Comparison of ENCODE assay signal across 9 cellular contexts in genomic region chr21:42234464-42235241, GRCh38. TPM values are rescaled to one million over a fixed set of nuclear protein-coding genes. Genes with fewer than 3 reads are reported as not detected.
DNase-seq lines count a peak whose midpoint lies in the region; ATAC-seq and TF ChIP-seq lines count a peak whose summit lies in the region.
"Had no signal": no experiment of that assay in that cellular context is flagged by ENCODE, and none has a peak within 500 bp of the region (broad histone marks: within the 10 kb centered on the region; RNA-seq: fewer than 3 reads in every experiment).

No MANE protein-coding gene starts in this region.

- CTCF ChIA-PET in activated CD4-positive, alpha-beta T cell treated with anti-CD3 and anti-CD28 coated beads, Interleukin-2, amount 10 ng/mL, durations not matched to agents 7 days and 5 days (lab: Charles Lee) = interaction anchor here (0.8 to 4.1 kb wide), 6 partner anchors 10 to 118 kb away, joined by 3 to 18 read pairs (median 4); no protein-coding TSS in a partner anchor

- TF ChIP-seq CTCF in GM23338 (conservative IDR thresholded peaks at IDR 0.05; ENCODE audit: low read depth in 2 of 2) (no peak), choroid plexus epithelial cell (conservative IDR thresholded peaks at IDR 0.05; ENCODE audit: low read depth, low read length) (no peak), liver (IDR thresholded peaks at IDR 0.05; ENCODE audit: low read depth, low read length, missing input control) (no peak)

- H3K36me3 Mint-ChIP-seq in GM23338 (ENCODE audit: low read depth) = no peaks in the 10 kb centered on the region
- peaks cover 12% of the 10 kb centered on the region for H3K36me3 Mint-ChIP-seq in activated CD4-positive, alpha-beta T cell treated with anti-CD3 and anti-CD28 coated beads, Interleukin-2, amount 10 ng/mL, durations not matched to agents 7 days and 5 days (ENCODE audit: low read depth)

- 0 out of 2 replicates have a peak, but pooled peaks cover 7% of the 10 kb centered on the region for H3F3A ChIP-seq in GM23338 (replicated peaks; ENCODE audit: low read depth)

- H4K20me1 ChIP-seq in GM23338 (replicated peaks; ENCODE audit: insufficient read depth) = 0 out of 2 replicates have a peak, but pooled peaks cover 5% of the 10 kb centered on the region

- DNase-seq in COLO668 (lab: John Stamatoyannopoulos, UW; ENCODE audit: unreplicated experiment) (peak; percentile 95), GM23338 (ENCODE audit: low spot score) (peak; percentile 86), NCI-H2171 (lab: John Stamatoyannopoulos, UW) (peak; percentile 78), choroid plexus epithelial cell (ENCODE audit: low read depth) (peak; percentile 59)
- DNase-seq in activated CD4-positive, alpha-beta T cell treated with anti-CD3 and anti-CD28 coated beads, Interleukin-2, amount 10 ng/mL, durations not matched to agents 7 days and 5 days = peak; percentile 79
- peak; percentile 58 to 82 for DNase-seq in stimulated activated CD4-positive, alpha-beta T cell treated with anti-CD3 and anti-CD28 coated beads, Interleukin-2, amount 100 ng/mL, for 48 hours

- WGBS in liver = 2% methylated on average over 73 of the region's 73 CpGs

- H3K4me2 ChIP-seq in GM23338 = peak overlapping the region; percentile 90

- peak overlapping the region; percentile 8 to 11 for H3K9ac ChIP-seq in liver (ENCODE audit: low read depth in 1 of 2, low read length in 2 of 2)

- H3K4me3 ChIP-seq in GM23338 = peak overlapping the region; percentile 65
- peak overlapping the region; percentile 37 for H3K4me3 ChIP-seq in choroid plexus epithelial cell (ENCODE audit: low read depth, low read length)
- peak overlapping the region; percentile 31 to 53 (median 43) for H3K4me3 ChIP-seq in liver (ENCODE audit: low read depth in 1 of 3, low read length in 3 of 3)

- H3K27ac ChIP-seq in GM23338 (ENCODE audit: low read depth) = no peak overlapping the region
- peak overlapping the region; percentile 58 to 73 for H3K27ac ChIP-seq in liver (ENCODE audit: low read depth in 1 of 2, low read length in 2 of 2)

- no peaks in the 10 kb centered on the region for H3K9me3 ChIP-seq in liver (ENCODE audit: control insufficient read depth in 4 of 4, low read length in 3 of 4)

- H3K27me3 ChIP-seq in GM23338 (ENCODE audit: insufficient read depth) (peaks cover 31% of the 10 kb centered on the region), liver (ENCODE audit: control insufficient read depth in 4 of 4, insufficient read depth in 4 of 4, low read length in 3 of 4) (no peaks in the 10 kb centered on the region)

- ATAC-seq in GM23338 (peak; percentile 84), HG02938 (IDR thresholded peaks at IDR 0.05; ENCODE audit: unreplicated experiment) (no peak)

- H2AFZ ChIP-seq in GM23338 = peak overlapping the region; percentile 91

- H3K4me3 Mint-ChIP-seq in GM23338 = peak overlapping the region; percentile 70
- peak overlapping the region; percentile 65 for H3K4me3 Mint-ChIP-seq in activated CD4-positive, alpha-beta T cell treated with anti-CD3 and anti-CD28 coated beads, Interleukin-2, amount 10 ng/mL, durations not matched to agents 7 days and 5 days

- H3K27me3 Mint-ChIP-seq in GM23338 (ENCODE audit: insufficient read depth, low read depth, poor library complexity) = peaks cover 18% of the 10 kb centered on the region
- H3K27me3 Mint-ChIP-seq in activated CD4-positive, alpha-beta T cell treated with anti-CD3 and anti-CD28 coated beads, Interleukin-2, amount 10 ng/mL, durations not matched to agents 7 days and 5 days = no peaks in the 10 kb centered on the region

- H3K9me2 ChIP-seq in GM23338 (ENCODE audit: insufficient read depth) = no peaks in the 10 kb centered on the region; the same call in 1 of the 2 replicates

- H3K4me1 ChIP-seq in GM23338 (ENCODE audit: insufficient read depth) = peaks cover 19% of the 10 kb centered on the region
- peaks cover 18 to 35% (median 27%) of the 10 kb centered on the region in 4 donors for H3K4me1 ChIP-seq in liver (ENCODE audit: control insufficient read depth in 4 of 4, insufficient read depth in 4 of 4, low read length in 3 of 4)

- POLR2A ChIA-PET in activated CD4-positive, alpha-beta T cell treated with anti-CD3 and anti-CD28 coated beads, Interleukin-2, amount 10 ng/mL, durations not matched to agents 7 days and 5 days (lab: Charles Lee) = interaction anchor here (1.1 kb wide), 1 partner anchor 14 kb away, joined by 5 read pairs; no protein-coding TSS in a partner anchor

- peaks cover 46% of the 10 kb centered on the region for H3K4me1 Mint-ChIP-seq in GM23338
- peaks cover 95% of the 10 kb centered on the region for H3K4me1 Mint-ChIP-seq in activated CD4-positive, alpha-beta T cell treated with anti-CD3 and anti-CD28 coated beads, Interleukin-2, amount 10 ng/mL, durations not matched to agents 7 days and 5 days

- H3K79me2 ChIP-seq in GM23338 (replicated peaks; ENCODE audit: insufficient read depth) = no peaks in the 10 kb centered on the region; the same call in 1 of the 2 replicates

- no peaks in the 10 kb centered on the region for H3K9me3 Mint-ChIP-seq in GM23338
- no peaks in the 10 kb centered on the region for H3K9me3 Mint-ChIP-seq in activated CD4-positive, alpha-beta T cell treated with anti-CD3 and anti-CD28 coated beads, Interleukin-2, amount 10 ng/mL, durations not matched to agents 7 days and 5 days

- TF ChIP-seq RAD21 in liver (IDR thresholded peaks at IDR 0.05) = no peak

- H3K36me3 ChIP-seq in GM23338 (ENCODE audit: insufficient read depth) (no peaks in the 10 kb centered on the region), liver (ENCODE audit: control insufficient read depth in 4 of 4, insufficient read depth in 3 of 4, low read depth in 1 of 4, low read length in 3 of 4) (no peaks in the 10 kb centered on the region)

- peak overlapping the region; percentile 85; the same call in 1 of the 2 replicates for H3K27ac Mint-ChIP-seq in GM23338
- H3K27ac Mint-ChIP-seq in activated CD4-positive, alpha-beta T cell treated with anti-CD3 and anti-CD28 coated beads, Interleukin-2, amount 10 ng/mL, durations not matched to agents 7 days and 5 days = peak overlapping the region; percentile 93

TF ChIP-seq in GM23338, 12 proteins besides CTCF, POLR2A, EP300 and RAD21:
- TF ChIP-seq ZNF331 (CRISPR knock-in tag; IDR thresholded peaks at IDR 0.05; ENCODE audit: low read depth) (no peak), NANOG (IDR thresholded peaks at IDR 0.05; ENCODE audit: borderline replicate concordance) (no peak), CREB1 (CRISPR knock-in tag; IDR thresholded peaks at IDR 0.05; ENCODE audit: low read depth) (no peak), ETS1 (IDR thresholded peaks at IDR 0.05) (no peak), EZH2 (IDR thresholded peaks at IDR 0.05; ENCODE audit: low read depth, unreplicated experiment) (no peak), ZNF114 (CRISPR knock-in tag; IDR thresholded peaks at IDR 0.05) (no peak)

TF ChIP-seq in liver, 16 proteins besides CTCF, POLR2A, EP300 and RAD21:
- no peak for TF ChIP-seq EGR1 (IDR thresholded peaks at IDR 0.05; ENCODE audit: low read depth in 2 of 2)
- no peak for TF ChIP-seq TAF1 (conservative IDR thresholded peaks at IDR 0.05)
- TF ChIP-seq SP1 (IDR thresholded peaks at IDR 0.05) = no peak
- TF ChIP-seq REST (IDR thresholded peaks at IDR 0.05) = no peak
- TF ChIP-seq HNF4A (conservative IDR thresholded peaks at IDR 0.05) = no peak
TF ChIP-seq in liver: peak in this region for 0.

RNA-seq across cellular contexts. Expression of gene ABCG1, which starts 15.7 kb away (rescaled TPM):
- total RNA-seq in GM23338 (2014; rRNA removed; shearing (Covaris generic)) = 4.4 and 7.3 TPM in 2 replicates
- polyA plus RNA-seq in GM23338 (2016; fragmentation: Nextera tagmentation; extraction: Ambion mirVana) (1.3 and 1.7 TPM in 2 replicates), liver (1 to 10 TPM; 1.6 to 3.5 TPM)
- 10 to 100 TPM; 10.2 to 12.3 TPM for total RNA-seq in activated CD4-positive, alpha-beta T cell treated with anti-CD3 and anti-CD28 coated beads, Interleukin-2, amount 10 ng/mL, durations not matched to agents 7 days and 5 days
- total RNA-seq in liver = 1 to 10 TPM; 7.1 to 9.7 TPM
- total RNA-seq: LHCN-M2 had no signal
